ENCODE assay signal across 14 cellular contexts in genomic region chr11:122085264-122085663, GRCh38. TPM values are rescaled to one million over a fixed set of nuclear protein-coding genes. Genes with fewer than 3 reads are reported as not detected.
DNase-seq lines count a peak whose midpoint lies in the region; ATAC-seq, FAIRE-seq and TF ChIP-seq lines count a peak whose summit lies in the region.
"Had no signal": no experiment of that assay in that cellular context is flagged by ENCODE, and none has a peak within 500 bp of the region (broad histone marks: within the 10 kb centered on the region; RNA-seq: fewer than 3 reads in every experiment).

No MANE protein-coding gene starts in this region.

- no peaks in the 10 kb centered on the region for H3K4me1 Mint-ChIP-seq in activated naive CD8-positive, alpha-beta T cell treated with anti-CD3 and anti-CD28 coated beads, Interleukin-2, amount 50 U/mL, for 24 hours

- H3K27ac ChIP-seq in Panc1 (ENCODE audit: low read length) (no peak overlapping the region), epithelial cell of prostate (peak overlapping the region; percentile 15), testis (no peak overlapping the region)
- H3K27ac ChIP-seq: BLaER1 treated with 17β-estradiol and CSF1 and Interleukin-3, amounts not matched to agents 10 nM and 100 nM had no signal

- H3K36me3 ChIP-seq in Panc1 (ENCODE audit: control insufficient read depth, insufficient read depth, low read length) = no peaks in the 10 kb centered on the region
- no peaks in the 10 kb centered on the region for H3K36me3 ChIP-seq in testis (ENCODE audit: low read depth, missing control alignments)
- H3K36me3 ChIP-seq: BLaER1 treated with 17β-estradiol and CSF1 and Interleukin-3, amounts not matched to agents 10 nM and 100 nM had no signal

- no peaks in the 10 kb centered on the region for H3K36me3 Mint-ChIP-seq in activated naive CD8-positive, alpha-beta T cell treated with anti-CD3 and anti-CD28 coated beads, Interleukin-2, amount 50 U/mL, for 24 hours (ENCODE audit: low read depth)
- H3K36me3 Mint-ChIP-seq: WTC11 had no signal

- H3K4me1 ChIP-seq in Panc1 (ENCODE audit: control insufficient read depth, insufficient read depth, low read length) (no peaks in the 10 kb centered on the region), testis (peaks cover 4% of the 10 kb centered on the region)
- H3K4me1 ChIP-seq: BLaER1 treated with 17β-estradiol and CSF1 and Interleukin-3, amounts not matched to agents 10 nM and 100 nM had no signal

- intact Hi-C loops in Panc1 (cut with micrococcal nuclease; ENCODE audit: unreplicated experiment) = no loop called here
- intact Hi-C loops in testis (cut with DNase I; ENCODE audit: low total_unique reads) = no loop called here

- CTCF ChIA-PET in AG04449 (lab: Yijun Ruan, JAX) = no interaction called here
- CTCF ChIA-PET in Panc1 (lab: Charles Lee) = no interaction called here

- 0 out of 2 replicates have a peak, but pooled peaks have one; percentile 10 for ATAC-seq in Panc1
- ATAC-seq in activated naive CD8-positive, alpha-beta T cell treated with anti-CD3 and anti-CD28 coated beads, Interleukin-2, amount 50 U/mL, for 24 hours = no peak
- ATAC-seq: WTC11 had no signal

- TF ChIP-seq POLR2A in testis (IDR thresholded peaks at IDR 0.05) = no peak

- peaks cover 7% of the 10 kb centered on the region for H3K27me3 Mint-ChIP-seq in activated naive CD8-positive, alpha-beta T cell treated with anti-CD3 and anti-CD28 coated beads, Interleukin-2, amount 50 U/mL, for 24 hours

- no peak overlapping the region for H3K4me3 Mint-ChIP-seq in activated naive CD8-positive, alpha-beta T cell treated with anti-CD3 and anti-CD28 coated beads, Interleukin-2, amount 50 U/mL, for 24 hours
- H3K4me3 Mint-ChIP-seq: WTC11 had no signal

- BruUV-seq in Panc1 (replicated peaks; lab: Mats Ljungman, UMichigan) = no TSS peak

- no peak for FAIRE-seq in GM19239 (lab: Jason Lieb, UNC)
- FAIRE-seq: RCC 7860 had no signal

- no peak for TF ChIP-seq CTCF in AG04449 (IDR thresholded peaks at IDR 0.05; ENCODE audit: insufficient read depth, low read length, missing control alignments)
- TF ChIP-seq CTCF in Panc1 (IDR thresholded peaks at IDR 0.05) = no peak
- TF ChIP-seq CTCF in testis (IDR thresholded peaks at IDR 0.05) = no peak

- no peak overlapping the region for H3K27ac Mint-ChIP-seq in activated naive CD8-positive, alpha-beta T cell treated with anti-CD3 and anti-CD28 coated beads, Interleukin-2, amount 50 U/mL, for 24 hours
- H3K27ac Mint-ChIP-seq: WTC11 had no signal

- no peak overlapping the region for H3K4me3 ChIP-seq in AG04449 (ENCODE audit: low read depth, low read length)
- H3K4me3 ChIP-seq in Panc1 (ENCODE audit: low read depth in 2 of 2, low read length in 2 of 2) = no peak overlapping the region
- H3K4me3 ChIP-seq in testis = no peak overlapping the region
- H3K4me3 ChIP-seq: BLaER1 treated with 17β-estradiol and CSF1 and Interleukin-3, amounts not matched to agents 10 nM and 100 nM had no signal

- no peaks in the 10 kb centered on the region for H3K9me3 Mint-ChIP-seq in activated naive CD8-positive, alpha-beta T cell treated with anti-CD3 and anti-CD28 coated beads, Interleukin-2, amount 50 U/mL, for 24 hours
- H3K9me3 Mint-ChIP-seq: WTC11 had no signal

- H3K9me3 ChIP-seq in Panc1 (ENCODE audit: control insufficient read depth, insufficient read depth, low read depth, low read length) (no peaks in the 10 kb centered on the region), testis (no peaks in the 10 kb centered on the region)
- H3K9me3 ChIP-seq: BLaER1 treated with 17β-estradiol and CSF1 and Interleukin-3, amounts not matched to agents 10 nM and 100 nM had no signal

- 24 to 31% methylated on average over 1 of the region's 1 CpG for WGBS in testis, 2 donors

- POLR2A ChIA-PET in AG04449 (lab: Yijun Ruan, JAX) (interaction anchor here (1.0 to 1.1 kb wide), 3 partner anchors 9 to 256 kb away, joined by 3 to 5 read pairs (median 3); no protein-coding TSS in a partner anchor), Panc1 (lab: Charles Lee) (no interaction called here)

- H3K27me3 ChIP-seq in Panc1 (ENCODE audit: control insufficient read depth, insufficient read depth, low read length) = no peaks in the 10 kb centered on the region
- H3K27me3 ChIP-seq in testis = no peaks in the 10 kb centered on the region
- H3K27me3 ChIP-seq: BLaER1 treated with 17β-estradiol and CSF1 and Interleukin-3, amounts not matched to agents 10 nM and 100 nM had no signal

- DNase-seq in AG04449 (ENCODE audit: low read depth, low spot score) = peak; percentile 81
- DNase-seq in Panc1 (ENCODE audit: low read depth, low spot score) = no peak
- DNase-seq in epithelial cell of prostate (ENCODE audit: low read depth, low spot score) = no peak
- peak; percentile 96 for DNase-seq in myocyte (ENCODE audit: low read depth)
- DNase-seq in activated naive CD8-positive, alpha-beta T cell treated with anti-CD3 and anti-CD28 coated beads, Interleukin-2, amount 50 U/mL, for 24 hours = no peak
- DNase-seq in testis = no peak
- no peak for DNase-seq in NK-92 treated with Interleukin-12 subunit alpha and Interleukin-12 subunit beta, amount 100 ng/mL, for 24 hours (lab: John Stamatoyannopoulos, UW)
- DNase-seq in GM19239 (ENCODE audit: insufficient read length, low spot score) = no peak
- DNase-seq: activated effector memory CD4-positive, alpha-beta T cell treated with Interleukin-2 at 50 U/mL for 16 hours; NCI-H187 treated with DMSO at 0.1 percent for 48 hours had no signal

- in situ Hi-C loops in Panc1 (cut with HindIII; ENCODE audit: low pct_unique_long_range_greater_than_20kb, low sequenced_read_pairs) = no loop called here

RNA-seq across cellular contexts. Expression of gene BLID, which starts 30.8 kb away (rescaled TPM):
- total RNA-seq in Panc1 (2021; ENCODE audit: unreplicated experiment) = 0.41 TPM
- polyA plus RNA-seq in Panc1 (2012; ENCODE audit: insufficient read length) = not detected
- 0.88 and 3.0 TPM in 2 replicates for total RNA-seq in myocyte
- 0.45 TPM for polyA plus RNA-seq in myocyte (2012)
- total RNA-seq in testis = 1 to 10 TPM; 2.8 to 4.6 TPM
- not detected for polyA plus RNA-seq in testis (ENCODE audit: insufficient read depth, low read depth, low replicate concordance)
- total RNA-seq: WTC11 had no signal
- polyA plus RNA-seq: esophagus had no signal

Comparison
In these comparisons a context has a peak if more than half of its experiments do, and no peak if none do; other contexts are left out.
1. DNase-seq: peak in AG04449 (single experiment) and myocyte (single experiment); none in Panc1 (single experiment), epithelial cell of prostate (single experiment), activated naive CD8-positive, alpha-beta T cell treated with anti-CD3 and anti-CD28 coated beads, Interleukin-2, amount 50 U/mL, for 24 hours (single experiment), testis (single experiment), NK-92 treated with Interleukin-12 subunit alpha and Interleukin-12 subunit beta, amount 100 ng/mL, for 24 hours (single experiment) and GM19239 (single experiment).